ENCODE assay signal across 1 cellular context in genomic region chr2:201403904-201404303, GRCh38.
TF ChIP-seq lines count a peak whose summit lies in the region.

No MANE protein-coding gene starts in this region.

TF ChIP-seq in HEK293, 187 proteins besides CTCF, POLR2A, EP300 and RAD21 (continued from another document and continues in another):
- TF ChIP-seq FEZF1 (tag by site-specific recombination; IDR thresholded peaks at IDR 0.05) = peak; percentile 82
- no peak for TF ChIP-seq ZNF184 (tag by site-specific recombination; IDR thresholded peaks at IDR 0.05)
- no peak for TF ChIP-seq ZNF777 (tag by site-specific recombination; IDR thresholded peaks at IDR 0.05; ENCODE audit: borderline replicate concordance)
- TF ChIP-seq, protein P1, sequence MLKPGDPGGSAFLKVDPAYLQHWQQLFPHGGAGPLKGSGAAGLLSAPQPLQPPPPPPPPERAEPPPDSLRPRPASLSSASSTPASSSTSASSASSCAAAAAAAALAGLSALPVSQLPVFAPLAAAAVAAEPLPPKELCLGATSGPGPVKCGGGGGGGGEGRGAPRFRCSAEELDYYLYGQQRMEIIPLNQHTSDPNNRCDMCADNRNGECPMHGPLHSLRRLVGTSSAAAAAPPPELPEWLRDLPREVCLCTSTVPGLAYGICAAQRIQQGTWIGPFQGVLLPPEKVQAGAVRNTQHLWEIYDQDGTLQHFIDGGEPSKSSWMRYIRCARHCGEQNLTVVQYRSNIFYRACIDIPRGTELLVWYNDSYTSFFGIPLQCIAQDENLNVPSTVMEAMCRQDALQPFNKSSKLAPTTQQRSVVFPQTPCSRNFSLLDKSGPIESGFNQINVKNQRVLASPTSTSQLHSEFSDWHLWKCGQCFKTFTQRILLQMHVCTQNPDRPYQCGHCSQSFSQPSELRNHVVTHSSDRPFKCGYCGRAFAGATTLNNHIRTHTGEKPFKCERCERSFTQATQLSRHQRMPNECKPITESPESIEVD (tag by site-specific recombination; IDR thresholded peaks at IDR 0.05) = peak; percentile 92
- 0 out of 2 replicates have a peak, but pooled peaks have one; percentile 36 for TF ChIP-seq ZNF843 (tag by site-specific recombination; IDR thresholded peaks at IDR 0.05)
- TF ChIP-seq ZNF335 (tag by site-specific recombination; conservative IDR thresholded peaks at IDR 0.05) = no peak
- TF ChIP-seq ZNF514 (tag by site-specific recombination; IDR thresholded peaks at IDR 0.05) = no peak
- TF ChIP-seq ZNF266 (tag by site-specific recombination; IDR thresholded peaks at IDR 0.05; ENCODE audit: low read depth) = no peak
- TF ChIP-seq ZSCAN23 (tag by site-specific recombination; IDR thresholded peaks at IDR 0.05) = no peak
- TF ChIP-seq SP7 (tag by site-specific recombination; IDR thresholded peaks at IDR 0.05) = peak; percentile 90
- no peak for TF ChIP-seq HOXA7 (CRISPR knock-in tag; IDR thresholded peaks at IDR 0.05; ENCODE audit: borderline replicate concordance)
- TF ChIP-seq ZSCAN30 (tag by site-specific recombination; IDR thresholded peaks at IDR 0.05) = no peak
- no peak for TF ChIP-seq YY2 (tag by site-specific recombination; IDR thresholded peaks at IDR 0.05)
- TF ChIP-seq INSM2 (tag by site-specific recombination; IDR thresholded peaks at IDR 0.05) = peak; percentile 53; the same call in 1 of the 2 replicates
- TF ChIP-seq ZNF571 (tag by site-specific recombination; IDR thresholded peaks at IDR 0.05) = no peak
- TF ChIP-seq KLF9 (tag by site-specific recombination; IDR thresholded peaks at IDR 0.05; ENCODE audit: low read depth) = no peak
- TF ChIP-seq ZBTB21 (tag by site-specific recombination; IDR thresholded peaks at IDR 0.05) = no peak
- no peak for TF ChIP-seq ZFP41 (tag by site-specific recombination; IDR thresholded peaks at IDR 0.05; ENCODE audit: borderline replicate concordance)
- peak; percentile 90 for TF ChIP-seq IKZF3 (tag by site-specific recombination; IDR thresholded peaks at IDR 0.05)
- no peak for TF ChIP-seq KLF16 (tag by site-specific recombination; IDR thresholded peaks at IDR 0.05)
- TF ChIP-seq, protein P2, sequence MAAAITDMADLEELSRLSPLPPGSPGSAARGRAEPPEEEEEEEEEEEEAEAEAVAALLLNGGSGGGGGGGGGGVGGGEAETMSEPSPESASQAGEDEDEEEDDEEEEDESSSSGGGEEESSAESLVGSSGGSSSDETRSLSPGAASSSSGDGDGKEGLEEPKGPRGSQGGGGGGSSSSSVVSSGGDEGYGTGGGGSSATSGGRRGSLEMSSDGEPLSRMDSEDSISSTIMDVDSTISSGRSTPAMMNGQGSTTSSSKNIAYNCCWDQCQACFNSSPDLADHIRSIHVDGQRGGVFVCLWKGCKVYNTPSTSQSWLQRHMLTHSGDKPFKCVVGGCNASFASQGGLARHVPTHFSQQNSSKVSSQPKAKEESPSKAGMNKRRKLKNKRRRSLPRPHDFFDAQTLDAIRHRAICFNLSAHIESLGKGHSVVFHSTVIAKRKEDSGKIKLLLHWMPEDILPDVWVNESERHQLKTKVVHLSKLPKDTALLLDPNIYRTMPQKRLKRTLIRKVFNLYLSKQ (tag by site-specific recombination; IDR thresholded peaks at IDR 0.05; ENCODE audit: borderline replicate concordance) = no peak
- no peak for TF ChIP-seq KLF7 (tag by site-specific recombination; IDR thresholded peaks at IDR 0.05; ENCODE audit: borderline replicate concordance)
- TF ChIP-seq ZNF155 (tag by site-specific recombination; IDR thresholded peaks at IDR 0.05) = no peak
- no peak for TF ChIP-seq ZBTB6 (tag by site-specific recombination; IDR thresholded peaks at IDR 0.05)
- TF ChIP-seq, protein P3, sequence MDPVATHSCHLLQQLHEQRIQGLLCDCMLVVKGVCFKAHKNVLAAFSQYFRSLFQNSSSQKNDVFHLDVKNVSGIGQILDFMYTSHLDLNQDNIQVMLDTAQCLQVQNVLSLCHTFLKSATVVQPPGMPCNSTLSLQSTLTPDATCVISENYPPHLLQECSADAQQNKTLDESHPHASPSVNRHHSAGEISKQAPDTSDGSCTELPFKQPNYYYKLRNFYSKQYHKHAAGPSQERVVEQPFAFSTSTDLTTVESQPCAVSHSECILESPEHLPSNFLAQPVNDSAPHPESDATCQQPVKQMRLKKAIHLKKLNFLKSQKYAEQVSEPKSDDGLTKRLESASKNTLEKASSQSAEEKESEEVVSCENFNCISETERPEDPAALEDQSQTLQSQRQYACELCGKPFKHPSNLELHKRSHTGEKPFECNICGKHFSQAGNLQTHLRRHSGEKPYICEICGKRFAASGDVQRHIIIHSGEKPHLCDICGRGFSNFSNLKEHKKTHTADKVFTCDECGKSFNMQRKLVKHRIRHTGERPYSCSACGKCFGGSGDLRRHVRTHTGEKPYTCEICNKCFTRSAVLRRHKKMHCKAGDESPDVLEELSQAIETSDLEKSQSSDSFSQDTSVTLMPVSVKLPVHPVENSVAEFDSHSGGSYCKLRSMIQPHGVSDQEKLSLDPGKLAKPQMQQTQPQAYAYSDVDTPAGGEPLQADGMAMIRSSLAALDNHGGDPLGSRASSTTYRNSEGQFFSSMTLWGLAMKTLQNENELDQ (tag by site-specific recombination; IDR thresholded peaks at IDR 0.05; ENCODE audit: low read depth) = no peak
- no peak for TF ChIP-seq ZFHX2 (tag by site-specific recombination; conservative IDR thresholded peaks at IDR 0.05)
- TF ChIP-seq, protein P4, sequence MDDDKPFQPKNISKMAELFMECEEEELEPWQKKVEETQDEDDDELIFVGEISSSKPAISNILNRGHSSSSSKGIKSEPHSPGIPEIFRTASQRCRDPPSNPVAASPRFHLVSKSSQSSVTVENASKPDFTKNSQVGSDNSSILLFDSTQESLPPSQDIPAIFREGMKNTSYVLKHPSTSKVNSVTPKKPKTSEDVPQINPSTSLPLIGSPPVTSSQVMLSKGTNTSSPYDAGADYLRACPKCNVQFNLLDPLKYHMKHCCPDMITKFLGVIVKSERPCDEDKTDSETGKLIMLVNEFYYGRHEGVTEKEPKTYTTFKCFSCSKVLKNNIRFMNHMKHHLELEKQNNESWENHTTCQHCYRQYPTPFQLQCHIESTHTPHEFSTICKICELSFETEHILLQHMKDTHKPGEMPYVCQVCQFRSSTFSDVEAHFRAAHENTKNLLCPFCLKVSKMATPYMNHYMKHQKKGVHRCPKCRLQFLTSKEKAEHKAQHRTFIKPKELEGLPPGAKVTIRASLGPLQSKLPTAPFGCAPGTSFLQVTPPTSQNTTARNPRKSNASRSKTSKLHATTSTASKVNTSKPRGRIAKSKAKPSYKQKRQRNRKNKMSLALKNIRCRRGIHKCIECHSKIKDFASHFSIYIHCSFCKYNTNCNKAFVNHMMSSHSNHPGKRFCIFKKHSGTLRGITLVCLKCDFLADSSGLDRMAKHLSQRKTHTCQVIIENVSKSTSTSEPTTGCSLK (tag by site-specific recombination; IDR thresholded peaks at IDR 0.05) = no peak
- TF ChIP-seq ZNF449 (tag by site-specific recombination; IDR thresholded peaks at IDR 0.05) = no peak
- TF ChIP-seq ZNF366 (tag by site-specific recombination; conservative IDR thresholded peaks at IDR 0.05) = peak; percentile 75
- no peak for TF ChIP-seq ZNF670 (tag by site-specific recombination; IDR thresholded peaks at IDR 0.05; ENCODE audit: low read depth)
- TF ChIP-seq ZNF10 (tag by site-specific recombination; IDR thresholded peaks at IDR 0.05) = peak; percentile 33; the same call in 1 of the 2 replicates
- TF ChIP-seq OSR2 (tag by site-specific recombination; IDR thresholded peaks at IDR 0.05) = peak; percentile 77; the same call in 1 of the 2 replicates
- TF ChIP-seq ZNF274 (IDR thresholded peaks at IDR 0.05; ENCODE audit: low read length) = no peak
- no peak for TF ChIP-seq ZNF274 (tag by site-specific recombination; IDR thresholded peaks at IDR 0.05; ENCODE audit: borderline replicate concordance)
- 0 out of 2 replicates have a peak, but pooled peaks have one; percentile 27 for TF ChIP-seq ZNF629 (tag by site-specific recombination; IDR thresholded peaks at IDR 0.05)
- no peak for TF ChIP-seq HOXC10 (CRISPR knock-in tag; IDR thresholded peaks at IDR 0.05)
- no peak for TF ChIP-seq ZNF404 (tag by site-specific recombination; IDR thresholded peaks at IDR 0.05)
- TF ChIP-seq, protein P5, sequence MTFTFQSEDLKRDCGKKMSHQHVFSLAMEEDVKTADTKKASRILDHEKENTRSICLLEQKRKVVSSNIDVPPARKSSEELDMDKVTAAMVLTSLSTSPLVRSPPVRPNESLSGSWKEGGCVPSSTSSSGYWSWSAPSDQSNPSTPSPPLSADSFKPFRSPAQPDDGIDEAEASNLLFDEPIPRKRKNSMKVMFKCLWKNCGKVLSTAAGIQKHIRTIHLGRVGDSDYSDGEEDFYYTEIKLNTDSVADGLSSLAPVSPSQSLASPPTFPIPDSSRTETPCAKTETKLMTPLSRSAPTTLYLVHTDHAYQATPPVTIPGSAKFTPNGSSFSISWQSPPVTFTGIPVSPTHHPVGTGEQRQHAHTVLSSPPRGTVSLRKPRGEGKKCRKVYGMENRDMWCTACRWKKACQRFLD (tag by site-specific recombination; IDR thresholded peaks at IDR 0.05) = no peak
- no peak for TF ChIP-seq SCRT2 (tag by site-specific recombination; IDR thresholded peaks at IDR 0.05)
- no peak for TF ChIP-seq ZNF2 (tag by site-specific recombination; IDR thresholded peaks at IDR 0.05)
- no peak for TF ChIP-seq ZBTB11 (tag by site-specific recombination; conservative IDR thresholded peaks at IDR 0.05; ENCODE audit: low read depth)
- TF ChIP-seq ZNF114 (tag by site-specific recombination; IDR thresholded peaks at IDR 0.05) = no peak
- TF ChIP-seq ZBTB44 (tag by site-specific recombination; IDR thresholded peaks at IDR 0.05) = peak; percentile 47; the same call in 1 of the 2 replicates
- TF ChIP-seq, protein P6, sequence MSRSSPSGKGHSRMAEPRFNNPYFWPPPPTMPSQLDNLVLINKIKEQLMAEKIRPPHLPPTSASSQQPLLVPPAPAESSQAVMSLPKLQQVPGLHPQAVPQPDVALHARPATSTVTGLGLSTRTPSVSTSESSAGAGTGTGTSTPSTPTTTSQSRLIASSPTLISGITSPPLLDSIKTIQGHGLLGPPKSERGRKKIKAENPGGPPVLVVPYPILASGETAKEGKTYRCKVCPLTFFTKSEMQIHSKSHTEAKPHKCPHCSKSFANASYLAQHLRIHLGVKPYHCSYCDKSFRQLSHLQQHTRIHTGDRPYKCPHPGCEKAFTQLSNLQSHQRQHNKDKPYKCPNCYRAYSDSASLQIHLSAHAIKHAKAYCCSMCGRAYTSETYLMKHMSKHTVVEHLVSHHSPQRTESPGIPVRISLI (tag by site-specific recombination; IDR thresholded peaks at IDR 0.05) = no peak
